9 cellular contexts compared by ENCODE assay signal in genomic region chr9:77457916-77458592, GRCh38.
DNase-seq lines count a peak whose midpoint lies in the region; ATAC-seq and TF ChIP-seq lines count a peak whose summit lies in the region.
"Had no signal": no experiment of that assay in that cellular context is flagged by ENCODE, and none has a peak within 500 bp of the region (broad histone marks: within the 10 kb centered on the region; RNA-seq: fewer than 3 reads in every experiment).

No MANE protein-coding gene starts in this region.

- no peak overlapping the region for H3K4me3 Mint-ChIP-seq in Calu3 (ENCODE audit: low read depth, unreplicated experiment)
- no peak overlapping the region for H3K4me3 Mint-ChIP-seq in naive thymus-derived CD8-positive, alpha-beta T cell
- H3K4me3 Mint-ChIP-seq: activated naive CD4-positive, alpha-beta T cell treated with anti-CD3 and anti-CD28 coated beads, Interleukin-2, amount 50 U/mL, for 24 hours had no signal

- no peaks in the 10 kb centered on the region for H3K9me3 Mint-ChIP-seq in Calu3 (ENCODE audit: low read depth, unreplicated experiment)
- H3K9me3 Mint-ChIP-seq in naive thymus-derived CD8-positive, alpha-beta T cell, result no peaks in the 10 kb centered on the region
- H3K9me3 Mint-ChIP-seq: activated naive CD4-positive, alpha-beta T cell treated with anti-CD3 and anti-CD28 coated beads, Interleukin-2, amount 50 U/mL, for 24 hours had no signal

- no peak overlapping the region for H3K27ac Mint-ChIP-seq in Calu3 (ENCODE audit: unreplicated experiment)
- no peak overlapping the region for H3K27ac Mint-ChIP-seq in naive thymus-derived CD8-positive, alpha-beta T cell
- H3K27ac Mint-ChIP-seq: activated naive CD4-positive, alpha-beta T cell treated with anti-CD3 and anti-CD28 coated beads, Interleukin-2, amount 50 U/mL, for 24 hours had no signal

- DNase-seq in Calu3 (peak; percentile 61), NCI-H82 treated with DMSO at 0.1 percent for 48 hours (lab: John Stamatoyannopoulos, UW; ENCODE audit: unreplicated experiment) (peak; percentile 36), epidermal melanocyte (ENCODE audit: insufficient read length, low spot score) (peak; percentile 70), stomach (peak; percentile 64)
- DNase-seq in activated CD8-positive, alpha-beta memory T cell treated with anti-CD3 and anti-CD28 coated beads for 4 hours (ENCODE audit: low read depth in 2 of 2), result peak; percentile 10 to 26
- peak; percentile 23 to 79 (median 57) for DNase-seq in naive thymus-derived CD8-positive, alpha-beta T cell

- no peaks in the 10 kb centered on the region for H3K36me3 ChIP-seq in stomach

- no peak for TF ChIP-seq EP300 in stomach (IDR thresholded peaks at IDR 0.05)

- peaks cover 8% of the 10 kb centered on the region for H3K4me1 Mint-ChIP-seq in Calu3 (ENCODE audit: low read depth, unreplicated experiment)
- peaks cover 9 to 20% (median 15%) of the 10 kb centered on the region in 4 donors for H3K4me1 Mint-ChIP-seq in naive thymus-derived CD8-positive, alpha-beta T cell

- BruUV-seq in Calu3 (replicated peaks; lab: Mats Ljungman, UMichigan), result no TSS peak

- H3K27me3 ChIP-seq in stomach, result no peaks in the 10 kb centered on the region

- CTCF ChIA-PET in Calu3 (lab: Charles Lee), result interaction anchor here (0.6 to 2.0 kb wide), 3 partner anchors 12 to 293 kb away, joined by 3 to 9 read pairs (median 3); no protein-coding TSS in a partner anchor

- no peaks in the 10 kb centered on the region for H3K9me3 ChIP-seq in stomach

- intact Hi-C loops in Calu3 (cut with micrococcal nuclease; ENCODE audit: unreplicated experiment), result loop anchor here (1.0 to 5.0 kb wide), 3 partner anchors 189 to 309 kb away; partner anchors contain the start of gene GNA14
- intact Hi-C loops in stomach (cut with DNase I; ENCODE audit: low total_unique reads), result loop anchor here (10.0 kb wide), 1 partner anchor 187 kb away; the partner anchor contains the start of gene GNA14

- no peak overlapping the region for H3K27ac ChIP-seq in stomach

- TF ChIP-seq CTCF in Calu3 (IDR thresholded peaks at IDR 0.05; ENCODE audit: unreplicated experiment) (peak; percentile 47), stomach (IDR thresholded peaks at IDR 0.05) (peak in 5 of 7 experiments; percentile 40 to 75 (median 67))

- H3K27me3 Mint-ChIP-seq in Calu3 (ENCODE audit: unreplicated experiment), result peaks cover 28% of the 10 kb centered on the region
- H3K27me3 Mint-ChIP-seq in naive thymus-derived CD8-positive, alpha-beta T cell, result peaks cover 0 to 4% (median 0%) of the 10 kb centered on the region in 5 donors
- H3K27me3 Mint-ChIP-seq: activated naive CD4-positive, alpha-beta T cell treated with anti-CD3 and anti-CD28 coated beads, Interleukin-2, amount 50 U/mL, for 24 hours had no signal

- no peak overlapping the region for H3K4me3 ChIP-seq in stomach

- POLR2A ChIA-PET in naive thymus-derived CD8-positive, alpha-beta T cell (lab: Charles Lee), result no interaction called here

- no peaks in the 10 kb centered on the region for H3K36me3 Mint-ChIP-seq in Calu3 (ENCODE audit: insufficient read depth, unreplicated experiment)
- no peaks in the 10 kb centered on the region for H3K36me3 Mint-ChIP-seq in naive thymus-derived CD8-positive, alpha-beta T cell
- H3K36me3 Mint-ChIP-seq: activated naive CD4-positive, alpha-beta T cell treated with anti-CD3 and anti-CD28 coated beads, Interleukin-2, amount 50 U/mL, for 24 hours had no signal

- ATAC-seq in GM19452 (IDR thresholded peaks at IDR 0.05; ENCODE audit: unreplicated experiment) (peak; percentile 78), HG03457 (IDR thresholded peaks at IDR 0.05; ENCODE audit: unreplicated experiment) (peak; percentile 79)
- peak; percentile 83 to 90 for ATAC-seq in naive thymus-derived CD8-positive, alpha-beta T cell

- H3K4me1 ChIP-seq in stomach, result peaks cover 0 to 12% (median 5%) of the 10 kb centered on the region in 4 donors

- no peak for TF ChIP-seq POLR2A in stomach (IDR thresholded peaks at IDR 0.05)

- 50 to 59% (median 57%) methylated on average over 15 of the region's 15 CpGs for WGBS in stomach, 5 donors

Comparison
In these comparisons a context has a peak if more than half of its experiments do, and no peak if none do; other contexts are left out.
1. DNase-seq: peak in every context shown above with its lines; median percentile 70 in epidermal melanocyte; 64 in stomach; 61 in Calu3; 57 in naive thymus-derived CD8-positive, alpha-beta T cell; 36 in NCI-H82 treated with DMSO at 0.1 percent for 48 hours; 18 in activated CD8-positive, alpha-beta memory T cell treated with anti-CD3 and anti-CD28 coated beads for 4 hours.